Comparison of ENCODE assay signal across 13 cellular contexts in the genomic region with DNA sequence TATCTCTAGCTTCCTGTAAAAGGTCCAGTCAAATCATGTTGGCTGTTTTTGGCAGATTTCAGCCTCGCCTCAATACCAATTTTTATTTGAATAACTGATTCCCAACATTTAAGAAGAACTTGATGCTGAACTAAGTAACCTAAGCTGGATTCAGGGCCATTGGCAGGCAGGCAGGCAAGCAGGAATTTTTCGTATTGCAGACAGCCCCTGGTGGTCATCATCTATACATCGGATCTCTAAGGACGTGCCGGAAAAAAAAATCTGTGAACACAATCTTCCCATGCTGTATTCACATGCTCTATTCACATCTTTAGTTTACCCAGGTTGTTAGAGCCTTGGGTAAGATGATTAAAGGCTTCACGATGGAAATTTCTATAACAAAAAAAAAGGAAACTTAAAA. TPM values are rescaled to one million over a fixed set of nuclear protein-coding genes. Genes with fewer than 3 reads are reported as not detected.
DNase-seq lines count a peak whose midpoint lies in the region; ATAC-seq and TF ChIP-seq lines count a peak whose summit lies in the region.
"Had no signal": no experiment of that assay in that cellular context is flagged by ENCODE, and none has a peak within 500 bp of the region (broad histone marks: within the 10 kb centered on the region; RNA-seq: fewer than 3 reads in every experiment).

No MANE protein-coding gene starts in this region.

- H3K4me3 Mint-ChIP-seq in H9 = no peak overlapping the region
- H3K4me3 Mint-ChIP-seq in activated naive CD8-positive, alpha-beta T cell treated with anti-CD3 and anti-CD28 coated beads for 36 hours = no peak overlapping the region
- H3K4me3 Mint-ChIP-seq in glutamatergic neuron (ENCODE audit: unreplicated experiment) = no peak overlapping the region

- H3K27me3 Mint-ChIP-seq in H9 (ENCODE audit: low read depth) (no peaks in the 10 kb centered on the region; the same call in 1 of the 2 replicates), glutamatergic neuron (ENCODE audit: unreplicated experiment) (no peaks in the 10 kb centered on the region)
- no peaks in the 10 kb centered on the region for H3K27me3 Mint-ChIP-seq in activated naive CD8-positive, alpha-beta T cell treated with anti-CD3 and anti-CD28 coated beads for 36 hours

- no peak overlapping the region for H4K91ac ChIP-seq in H9 (ENCODE audit: insufficient read length, low read depth, low read length)

- no peak overlapping the region for H3T11ph ChIP-seq in H9 (ENCODE audit: low read length)

- no peak overlapping the region for H2BK20ac ChIP-seq in H9 (ENCODE audit: low read depth, low read length, poor library complexity, severe bottlenecking)

- no peaks in the 10 kb centered on the region for H3K79me2 ChIP-seq in H9 (ENCODE audit: insufficient read depth, low read length)

- H3K9me3 ChIP-seq in H9 (ENCODE audit: control insufficient read depth, low read depth, low read length) = no peaks in the 10 kb centered on the region

- H3K4me1 Mint-ChIP-seq in H9 (peaks cover 4 to 16% of the 10 kb centered on the region in 2 experiments; a peak in 2 of 4 replicates), glutamatergic neuron (ENCODE audit: low read depth, unreplicated experiment) (no peaks in the 10 kb centered on the region)
- H3K4me1 Mint-ChIP-seq in activated naive CD8-positive, alpha-beta T cell treated with anti-CD3 and anti-CD28 coated beads for 36 hours = peaks cover 39% of the 10 kb centered on the region

- no peak overlapping the region for H2BK120ac ChIP-seq in H9 (ENCODE audit: low read depth, low read length, poor library complexity, severe bottlenecking)

- DNase-seq in ACHN (peak; percentile 37), H9 (no peak), glutamatergic neuron (peak; percentile 27), globus pallidus (ENCODE audit: low spot score) (no peak), GM10266 (ENCODE audit: extremely low spot score) (no peak), left lobe of liver (ENCODE audit: low spot score) (no peak), GM03348 (ENCODE audit: low spot score) (no peak)
- DNase-seq in activated naive CD8-positive, alpha-beta T cell treated with anti-CD3 and anti-CD28 coated beads for 36 hours = no peak
- DNase-seq: activated CD8-positive, alpha-beta memory T cell treated with anti-CD3 and anti-CD28 coated beads, Interleukin-2, amount 50 U/mL, for 4 hours; hypothalamus; NCI-H774; stimulated activated CD4-positive, alpha-beta T cell treated with anti-CD3 and anti-CD28 coated beads, Interleukin-2, amount 100 ng/mL, for 24 hours; T-helper 2 cell had no signal

- no peak overlapping the region for H2AFZ ChIP-seq in H9 (ENCODE audit: low read length)

- ATAC-seq in left lobe of liver = no peak

- TF ChIP-seq CTCF in H9 (conservative IDR thresholded peaks at IDR 0.05) (peak; percentile 51), glutamatergic neuron (IDR thresholded peaks at IDR 0.05; ENCODE audit: partially characterized antibody, unreplicated experiment) (peak; percentile 65), GM10266 (IDR thresholded peaks at IDR 0.05; ENCODE audit: control insufficient read depth, insufficient read depth, low read depth, missing control alignments) (no peak)

- no peak overlapping the region for H2BK12ac ChIP-seq in H9 (ENCODE audit: insufficient read length, low read depth, low read length)

- no peak overlapping the region for H3K23ac ChIP-seq in H9 (ENCODE audit: insufficient read length, low read depth, low read length)

- no peak overlapping the region for H3K14ac ChIP-seq in H9 (ENCODE audit: insufficient read depth, low read length)

- H3K4me1 ChIP-seq in H9 (ENCODE audit: insufficient read depth, low read length) = no peaks in the 10 kb centered on the region; the same call in 1 of the 2 replicates

- H3K9ac ChIP-seq in H9 (ENCODE audit: extremely low read depth, insufficient read length, low read length) = no peak overlapping the region

- H2BK15ac ChIP-seq in H9 (ENCODE audit: low read depth, low read length) = no peak overlapping the region

- no peaks in the 10 kb centered on the region for H3K79me1 ChIP-seq in H9 (ENCODE audit: insufficient read depth, low read depth, low read length, poor library complexity, severe bottlenecking)

- no peak overlapping the region for H3K4me2 ChIP-seq in H9 (ENCODE audit: insufficient read depth, insufficient read length, low read length)

- H3K4ac ChIP-seq in H9 (ENCODE audit: low read depth, low read length) = no peak overlapping the region

- no peak overlapping the region; a peak in 1 of 7 replicates for H3K27ac Mint-ChIP-seq in H9
- peak overlapping the region; percentile 29 for H3K27ac Mint-ChIP-seq in activated naive CD8-positive, alpha-beta T cell treated with anti-CD3 and anti-CD28 coated beads for 36 hours
- no peak overlapping the region for H3K27ac Mint-ChIP-seq in glutamatergic neuron (ENCODE audit: unreplicated experiment)

- no peak overlapping the region for H4K8ac ChIP-seq in H9 (replicated peaks; ENCODE audit: insufficient read length, low read depth, low read length)

- in situ Hi-C loops in ACHN (cut with HindIII; ENCODE audit: low pct_ligation_motif_present, low pct_unique_long_range_greater_than_20kb, low sequenced_read_pairs) = loop anchor here (25.0 kb wide), 1 partner anchor 247 kb away; a partner anchor contains a TSS

- no peak overlapping the region for H3K27ac ChIP-seq in H9 (ENCODE audit: insufficient read length, low read depth, low read length)

- no peak overlapping the region for H3K18ac ChIP-seq in H9 (ENCODE audit: insufficient read length, low read depth, low read length)

- H4K5ac ChIP-seq in H9 (ENCODE audit: insufficient read length, low read depth, low read length) = no peak overlapping the region

- no peak overlapping the region for H3K56ac ChIP-seq in H9 (ENCODE audit: insufficient read length, low read depth, low read length)

- H2AK5ac ChIP-seq in H9 (ENCODE audit: insufficient read length, low read length) = no peak overlapping the region

- H3K27me3 ChIP-seq in H9 (ENCODE audit: insufficient read depth, low read length) = no peaks in the 10 kb centered on the region

- H4K20me1 ChIP-seq in H9 (ENCODE audit: control insufficient read depth, insufficient read depth, insufficient read length) = no peaks in the 10 kb centered on the region

- WGBS in H9 (ENCODE audit: extremely low coverage, insufficient read length, low lambda C conversion rate) = no CpG with 5 or more reads among the region's 6 CpGs

- peaks cover 29 to 62% (median 50%) of the 10 kb centered on the region in 3 experiments for H3K36me3 Mint-ChIP-seq in H9 (ENCODE audit: insufficient read depth in 1 of 3, low read depth in 3 of 3)
- peaks cover 30% of the 10 kb centered on the region for H3K36me3 Mint-ChIP-seq in activated naive CD8-positive, alpha-beta T cell treated with anti-CD3 and anti-CD28 coated beads for 36 hours
- H3K36me3 Mint-ChIP-seq in glutamatergic neuron (ENCODE audit: unreplicated experiment) = no peaks in the 10 kb centered on the region

- H3K23me2 ChIP-seq in H9 (ENCODE audit: insufficient read length, low read depth, low read length, poor library complexity, severe bottlenecking) = no peaks in the 10 kb centered on the region

- no peaks in the 10 kb centered on the region for H3K9me3 Mint-ChIP-seq in H9
- no peaks in the 10 kb centered on the region for H3K9me3 Mint-ChIP-seq in activated naive CD8-positive, alpha-beta T cell treated with anti-CD3 and anti-CD28 coated beads for 36 hours
- peaks cover 2% of the 10 kb centered on the region for H3K9me3 Mint-ChIP-seq in glutamatergic neuron (ENCODE audit: unreplicated experiment)

- H2BK5ac ChIP-seq in H9 (ENCODE audit: insufficient read length, low read length) = no peak overlapping the region

RNA-seq across cellular contexts. Expression of a gene that starts 7.0 kb away (rescaled TPM):
- total RNA-seq in H9 (2021) (13.5 and 13.7 TPM in 2 replicates), glutamatergic neuron (ENCODE audit: unreplicated experiment) (12.9 TPM), left lobe of liver (3.8 TPM)
- total RNA-seq in activated naive CD8-positive, alpha-beta T cell treated with anti-CD3 and anti-CD28 coated beads for 36 hours = 10 to 100 TPM; 13.3 to 14.3 TPM

Comparison
In these comparisons a context has a peak if more than half of its experiments do, and no peak if none do; other contexts are left out.
1. DNase-seq: peak in ACHN (single experiment) and glutamatergic neuron (single experiment); none in H9 (single experiment), activated naive CD8-positive, alpha-beta T cell treated with anti-CD3 and anti-CD28 coated beads for 36 hours (single experiment), globus pallidus (single experiment), GM10266 (single experiment), left lobe of liver (single experiment) and GM03348 (single experiment).